27 cellular contexts compared by ENCODE assay signal in the genomic region with DNA sequence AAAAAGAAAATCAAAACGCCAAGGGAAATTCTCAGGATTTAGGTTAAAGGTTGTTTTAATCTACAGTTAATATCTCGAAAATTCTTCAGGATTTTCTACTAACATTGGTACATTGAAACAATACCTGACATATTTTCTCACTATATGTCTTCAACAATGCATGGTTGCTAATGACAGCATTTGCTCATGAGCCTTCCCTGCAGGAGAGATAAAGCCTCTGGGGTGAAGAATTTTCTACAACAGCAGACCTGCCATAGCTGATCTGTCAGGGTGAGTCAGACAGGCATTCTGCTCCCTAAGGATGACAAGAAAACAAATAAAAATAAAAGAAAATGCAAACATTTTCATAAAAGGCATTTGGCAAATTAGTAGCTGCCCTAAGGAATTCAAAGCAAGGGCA. TPM values are rescaled to one million over a fixed set of nuclear protein-coding genes. Genes with fewer than 3 reads are reported as not detected.
DNase-seq lines count a peak whose midpoint lies in the region; ATAC-seq, FAIRE-seq and TF ChIP-seq lines count a peak whose summit lies in the region.
"Had no signal": no experiment of that assay in that cellular context is flagged by ENCODE, and none has a peak within 500 bp of the region (broad histone marks: within the 10 kb centered on the region; RNA-seq: fewer than 3 reads in every experiment).

No MANE protein-coding gene starts in this region.

- H3K36me3 ChIP-seq in bronchial epithelial cell (ENCODE audit: control insufficient read depth, insufficient read depth, low read length) (no peaks in the 10 kb centered on the region), neural cell (ENCODE audit: insufficient read depth, low read length) (no peaks in the 10 kb centered on the region)
- H3K36me3 ChIP-seq: BE2C, SJCRH30 had no signal

- POLR2A ChIA-PET in A549 (lab: Yijun Ruan, JAX), result interaction anchor here (0.6 kb wide), 1 partner anchor 611 kb away, joined by 3 read pairs; no protein-coding TSS in a partner anchor

- TF ChIP-seq EP300 in A549 (IDR thresholded peaks at IDR 0.05) (no peak), neural cell (conservative IDR thresholded peaks at IDR 0.05; ENCODE audit: poor library complexity, severe bottlenecking) (peak; percentile 75)

- H3K79me2 ChIP-seq in neural cell (replicated peaks; ENCODE audit: insufficient read depth, low read length), result no peaks in the 10 kb centered on the region

- H3K9ac ChIP-seq in neural cell (ENCODE audit: low read length), result no peak overlapping the region
- H3K9ac ChIP-seq: KMS-11 had no signal

- H3K27me3 ChIP-seq in bronchial epithelial cell (ENCODE audit: control insufficient read depth, insufficient read depth, low read length) (no peaks in the 10 kb centered on the region), neural cell (ENCODE audit: insufficient read depth, low read depth, low read length) (no peaks in the 10 kb centered on the region)
- H3K27me3 ChIP-seq: BE2C, SJCRH30 had no signal

- 36% methylated on average over 2 of the region's 2 CpGs for WGBS in A549 (ENCODE audit: missing lambda C conversion rate)

- H3K4me1 ChIP-seq in A549, result no peaks in the 10 kb centered on the region
- H3K4me1 ChIP-seq: BE2C, SJCRH30 had no signal

- no peak for TF ChIP-seq RAD21 in A549 (conservative IDR thresholded peaks at IDR 0.05 in 1 of 2, IDR thresholded peaks at IDR 0.05 in 1 of 2)
- no peak for TF ChIP-seq RAD21 in neural cell (conservative IDR thresholded peaks at IDR 0.05)

- no peak overlapping the region for H2AFZ ChIP-seq in neural cell (ENCODE audit: low read depth, low read length)

- peak; percentile 7 for FAIRE-seq in A549 (lab: Jason Lieb, UNC)
- no peak for FAIRE-seq in bronchial epithelial cell (lab: Jason Lieb, UNC)
- FAIRE-seq: GM12878, H54 had no signal

- H3K4me3 ChIP-seq in A549 (no peak overlapping the region), bronchial epithelial cell (ENCODE audit: low read depth, low read length) (no peak overlapping the region), neural cell (ENCODE audit: low read length) (no peak overlapping the region)
- H3K4me3 ChIP-seq: GM12878, SJCRH30 had no signal

- H3K9me3 ChIP-seq in A549, result no peaks in the 10 kb centered on the region
- H3K9me3 ChIP-seq in neural cell (ENCODE audit: low read length), result no peaks in the 10 kb centered on the region
- H3K9me3 ChIP-seq: BE2C, SJCRH30 had no signal

- DNase-seq in A549 (ENCODE audit: low read depth in 1 of 2, low spot score in 1 of 2) (no peak), NCI-H226 (peak; percentile 45), bronchial epithelial cell (ENCODE audit: low read depth) (peak; percentile 57), DMS79 (lab: John Stamatoyannopoulos, UW) (no peak), C1 segment of cervical spinal cord (lab: John Stamatoyannopoulos, UW) (no peak), NCI-H2029 treated with DMSO at 0.1 percent for 48 hours (lab: John Stamatoyannopoulos, UW) (no peak)
- DNase-seq: ACHN, BE2C, DMS153, EL, GDM1, NCI-H1092, NCI-H1417 treated with DMSO at 0.1 percent for 48 hours, NCI-H1694 treated with DMSO at 0.1 percent for 48 hours, NCI-H2081 treated with DMSO at 0.1 percent for 48 hours, NCI-H2171, NCI-H345, NCI-H524, NCI-H774, SJCRH30 had no signal

- H3F3A ChIP-seq in neural cell (ENCODE audit: insufficient read depth, low read length, poor library complexity, severe bottlenecking), result no peaks in the 10 kb centered on the region

- TF ChIP-seq CTCF in A549 (IDR thresholded peaks at IDR 0.05) (no peak), bronchial epithelial cell (IDR thresholded peaks at IDR 0.05; ENCODE audit: insufficient read depth, low read length, severe bottlenecking) (no peak), neural cell (IDR thresholded peaks at IDR 0.05; ENCODE audit: poor library complexity, severe bottlenecking) (no peak)

- CTCF ChIA-PET in A549 (lab: Yijun Ruan, JAX), result interaction anchor here (2.5 kb wide), 1 partner anchor 8 kb away, joined by 10 read pairs; no protein-coding TSS in a partner anchor

- ATAC-seq in A549, result no peak
- ATAC-seq: GM12878, Right ventricle myocardium inferior had no signal

- H4K20me1 ChIP-seq in neural cell (ENCODE audit: insufficient read depth), result no peaks in the 10 kb centered on the region

- TF ChIP-seq POLR2A in A549 (IDR thresholded peaks at IDR 0.05; ENCODE audit: low read length), result no peak

- H3K27ac ChIP-seq in A549 (no peak overlapping the region), neural cell (ENCODE audit: low read length) (no peak overlapping the region)
- H3K27ac ChIP-seq: 22Rv1, KMS-11, SJCRH30 had no signal

- H3K4me2 ChIP-seq in A549, result no peak overlapping the region
- H3K4me2 ChIP-seq in neural cell (ENCODE audit: low read length), result no peak overlapping the region
- H3K4me2 ChIP-seq: KMS-11 had no signal

- no peaks in the 10 kb centered on the region for H3K9me2 ChIP-seq in neural cell (ENCODE audit: insufficient read depth, low read length)

TF ChIP-seq in A549, 52 proteins besides CTCF, POLR2A, EP300 and RAD21 (continues in another document):
- TF ChIP-seq ZSCAN20 (CRISPR knock-in tag; IDR thresholded peaks at IDR 0.05) (no peak), NPAS2 (CRISPR knock-in tag; IDR thresholded peaks at IDR 0.05; ENCODE audit: borderline replicate concordance) (no peak), MAX (IDR thresholded peaks at IDR 0.05) (no peak), RCOR1 (IDR thresholded peaks at IDR 0.05; ENCODE audit: low read depth, low read length) (no peak), BCL3 (IDR thresholded peaks at IDR 0.05) (no peak), NR3C1 (IDR thresholded peaks at IDR 0.05) (no peak), EHMT2 (IDR thresholded peaks at IDR 0.05; ENCODE audit: low read depth) (no peak), FOXS1 (CRISPR knock-in tag; IDR thresholded peaks at IDR 0.05) (no peak), MYC (IDR thresholded peaks at IDR 0.05; ENCODE audit: borderline replicate concordance, low read length) (no peak), ZNF302 (CRISPR knock-in tag; IDR thresholded peaks at IDR 0.05) (no peak), SMC3 (IDR thresholded peaks at IDR 0.05) (no peak), KDM1A (IDR thresholded peaks at IDR 0.05; ENCODE audit: low read depth) (no peak)

TF ChIP-seq in neural cell, 6 proteins besides CTCF, POLR2A, EP300 and RAD21:
- TF ChIP-seq POLR2AphosphoS5 (IDR thresholded peaks at IDR 0.05), result peak; percentile 68
- no peak for TF ChIP-seq TAF1 (IDR thresholded peaks at IDR 0.05; ENCODE audit: low read depth)
- TF ChIP-seq, protein P1, sequence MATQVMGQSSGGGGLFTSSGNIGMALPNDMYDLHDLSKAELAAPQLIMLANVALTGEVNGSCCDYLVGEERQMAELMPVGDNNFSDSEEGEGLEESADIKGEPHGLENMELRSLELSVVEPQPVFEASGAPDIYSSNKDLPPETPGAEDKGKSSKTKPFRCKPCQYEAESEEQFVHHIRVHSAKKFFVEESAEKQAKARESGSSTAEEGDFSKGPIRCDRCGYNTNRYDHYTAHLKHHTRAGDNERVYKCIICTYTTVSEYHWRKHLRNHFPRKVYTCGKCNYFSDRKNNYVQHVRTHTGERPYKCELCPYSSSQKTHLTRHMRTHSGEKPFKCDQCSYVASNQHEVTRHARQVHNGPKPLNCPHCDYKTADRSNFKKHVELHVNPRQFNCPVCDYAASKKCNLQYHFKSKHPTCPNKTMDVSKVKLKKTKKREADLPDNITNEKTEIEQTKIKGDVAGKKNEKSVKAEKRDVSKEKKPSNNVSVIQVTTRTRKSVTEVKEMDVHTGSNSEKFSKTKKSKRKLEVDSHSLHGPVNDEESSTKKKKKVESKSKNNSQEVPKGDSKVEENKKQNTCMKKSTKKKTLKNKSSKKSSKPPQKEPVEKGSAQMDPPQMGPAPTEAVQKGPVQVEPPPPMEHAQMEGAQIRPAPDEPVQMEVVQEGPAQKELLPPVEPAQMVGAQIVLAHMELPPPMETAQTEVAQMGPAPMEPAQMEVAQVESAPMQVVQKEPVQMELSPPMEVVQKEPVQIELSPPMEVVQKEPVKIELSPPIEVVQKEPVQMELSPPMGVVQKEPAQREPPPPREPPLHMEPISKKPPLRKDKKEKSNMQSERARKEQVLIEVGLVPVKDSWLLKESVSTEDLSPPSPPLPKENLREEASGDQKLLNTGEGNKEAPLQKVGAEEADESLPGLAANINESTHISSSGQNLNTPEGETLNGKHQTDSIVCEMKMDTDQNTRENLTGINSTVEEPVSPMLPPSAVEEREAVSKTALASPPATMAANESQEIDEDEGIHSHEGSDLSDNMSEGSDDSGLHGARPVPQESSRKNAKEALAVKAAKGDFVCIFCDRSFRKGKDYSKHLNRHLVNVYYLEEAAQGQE (IDR thresholded peaks at IDR 0.05; ENCODE audit: borderline replicate concordance), result no peak

RNA-seq across cellular contexts. Expression of gene GPR37, which starts 11.7 kb away (rescaled TPM):
- polyA plus RNA-seq in A549 (2011; rRNA removed) (0.35 and 1.3 TPM in 2 replicates), A549 (2017; fragmentation: RNase III; extraction: RNeasy Plus Mini Kit Qiagen cat#74134 plus additional on column Dnase treatment) (0.47 to 0.61 TPM (median 0.57 TPM) in 3 replicates), neural cell (0.78 and 1.4 TPM in 2 replicates)
- polyA plus RNA-seq in A549 (2012; cell fraction: cytosol; rRNA removed), result 0.17 and 0.30 TPM in 2 replicates
- polyA plus RNA-seq in A549 (2012; cell fraction: nucleus; rRNA removed), result 0.23 and 0.55 TPM in 2 replicates
- polyA minus RNA-seq in A549 (2011; rRNA and poly(A)+ RNA removed), result 1.3 and 1.4 TPM in 2 replicates
- 1.6 and 3.7 TPM in 2 replicates for total RNA-seq in bronchial epithelial cell
- 1.5 and 1.9 TPM in 2 replicates for polyA minus RNA-seq in neural cell
- total RNA-seq: GM12878, Right ventricle myocardium inferior had no signal
- polyA plus RNA-seq: IgD-negative memory B cell had no signal

Comparison
In these comparisons a context has a peak if more than half of its experiments do, and no peak if none do; other contexts are left out.
1. DNase-seq: peak in NCI-H226 (single experiment) and bronchial epithelial cell (single experiment); none in A549 (0 of 2), DMS79 (single experiment), C1 segment of cervical spinal cord (0 of 14) and NCI-H2029 treated with DMSO at 0.1 percent for 48 hours (single experiment).